ENCODE assay signal across 17 cellular contexts in genomic region chrX:106035064-106035463, GRCh38. TPM values are rescaled to one million over a fixed set of nuclear protein-coding genes. Genes with fewer than 3 reads are reported as not detected.
DNase-seq lines count a peak whose midpoint lies in the region; TF ChIP-seq lines count a peak whose summit lies in the region.
"Had no signal": no experiment of that assay in that cellular context is flagged by ENCODE, and none has a peak within 500 bp of the region (broad histone marks: within the 10 kb centered on the region; RNA-seq: fewer than 3 reads in every experiment).

No MANE protein-coding gene starts in this region.

- no peak overlapping the region for H3K4me3 Mint-ChIP-seq in neural crest cell
- H3K4me3 Mint-ChIP-seq: activated naive CD8-positive, alpha-beta T cell treated with anti-CD3 and anti-CD28 coated beads, Interleukin-2, amount 50 U/mL, for 24 hours; T-helper 2 cell treated with Interferon-gamma antibody and Interleukin-4, amounts not matched to agents 5 μg/mL and 100 μg/mL, for 36 hours had no signal

- no peak overlapping the region for H3K4me2 ChIP-seq in mammary epithelial cell (ENCODE audit: insufficient read depth, low read depth, low read length)

- no peaks in the 10 kb centered on the region for H3K4me1 Mint-ChIP-seq in neural crest cell
- H3K4me1 Mint-ChIP-seq: activated naive CD8-positive, alpha-beta T cell treated with anti-CD3 and anti-CD28 coated beads, Interleukin-2, amount 50 U/mL, for 24 hours had no signal

- intact Hi-C loops in mammary epithelial cell (cut with micrococcal nuclease), result loop anchor here (5.0 kb wide), 1 partner anchor 362 kb away; no protein-coding TSS in a partner anchor

- dilution Hi-C loops in mammary epithelial cell (cut with HindIII; ENCODE audit: low sequenced_read_pairs), result no loop called here

- no peak overlapping the region for H3K27ac ChIP-seq in mammary epithelial cell (ENCODE audit: insufficient read depth, low read depth, low read length)
- H3K27ac ChIP-seq: heart left ventricle, suprapubic skin had no signal

- no peak overlapping the region for H2AFZ ChIP-seq in mammary epithelial cell (ENCODE audit: low read depth, low read length)

- no peak overlapping the region for H3K27ac Mint-ChIP-seq in neural crest cell (ENCODE audit: unreplicated experiment)
- H3K27ac Mint-ChIP-seq: activated naive CD8-positive, alpha-beta T cell treated with anti-CD3 and anti-CD28 coated beads, Interleukin-2, amount 50 U/mL, for 24 hours; T-helper 2 cell treated with Interferon-gamma antibody and Interleukin-4, amounts not matched to agents 5 μg/mL and 100 μg/mL, for 36 hours had no signal

- H4K20me1 ChIP-seq in mammary epithelial cell (ENCODE audit: insufficient read depth, low read length), result no peaks in the 10 kb centered on the region

- WGBS in mammary epithelial cell (ENCODE audit: low coverage, missing lambda C conversion rate), result 75% methylated on average over 2 of the region's 2 CpGs

- H3K27me3 Mint-ChIP-seq in neural crest cell (ENCODE audit: low read depth), result peaks cover 3% of the 10 kb centered on the region
- H3K27me3 Mint-ChIP-seq: activated naive CD8-positive, alpha-beta T cell treated with anti-CD3 and anti-CD28 coated beads, Interleukin-2, amount 50 U/mL, for 24 hours had no signal

- no peaks in the 10 kb centered on the region for H3K4me1 ChIP-seq in mammary epithelial cell (ENCODE audit: insufficient read depth, low read length)
- H3K4me1 ChIP-seq: heart left ventricle, suprapubic skin had no signal

- no peaks in the 10 kb centered on the region for H3K27me3 ChIP-seq in mammary epithelial cell (ENCODE audit: insufficient read depth, low read length)
- H3K27me3 ChIP-seq: suprapubic skin had no signal

- BruUV-seq in mammary epithelial cell (replicated peaks; lab: Mats Ljungman, UMichigan), result no TSS peak

- in situ Hi-C loops in mammary epithelial cell (cut with MboI; ENCODE audit: low sequenced_read_pairs in 2 of 2), result no loop called here

- CTCF ChIA-PET in mammary epithelial cell (lab: Charles Lee; ENCODE audit: low non-redundant PET), result no interaction called here

- peak; percentile 24 for DNase-seq in DMS 273 (lab: John Stamatoyannopoulos, UW; ENCODE audit: unreplicated experiment)
- DNase-seq in DMS 273 treated with DMSO at 0.1 percent for 48 hours (lab: John Stamatoyannopoulos, UW), result no peak
- peak; percentile 7 for DNase-seq in NAMALWA (ENCODE audit: low spot score)
- no peak for DNase-seq in mammary epithelial cell
- DNase-seq in neural crest cell (ENCODE audit: low read depth, low spot score), result no peak
- DNase-seq in NCI-H2196 treated with DMSO at 0.1 percent for 48 hours (lab: John Stamatoyannopoulos, UW; ENCODE audit: unreplicated experiment), result no peak
- no peak for DNase-seq in NCI-H128 (lab: John Stamatoyannopoulos, UW; ENCODE audit: unreplicated experiment)
- DNase-seq in NCI-H1092 (lab: John Stamatoyannopoulos, UW), result no peak
- DNase-seq: 8988T; activated naive CD8-positive, alpha-beta T cell treated with anti-CD3 and anti-CD28 coated beads, Interleukin-2, amount 50 U/mL, for 24 hours; Calu3; heart left ventricle had no signal

- H3K36me3 Mint-ChIP-seq in neural crest cell (ENCODE audit: low read depth), result no peaks in the 10 kb centered on the region

- TF ChIP-seq CTCF in mammary epithelial cell (conservative IDR thresholded peaks at IDR 0.05 in 1 of 2, IDR thresholded peaks at IDR 0.05 in 1 of 2; ENCODE audit: extremely low read depth in 1 of 2, insufficient read depth in 1 of 2, low read depth in 1 of 2, low read length in 2 of 2) (peak; percentile 48 to 51), neural crest cell (conservative IDR thresholded peaks at IDR 0.05) (peak; percentile 16)

- peaks cover 10% of the 10 kb centered on the region for H3K9me3 Mint-ChIP-seq in neural crest cell
- H3K9me3 Mint-ChIP-seq: activated naive CD8-positive, alpha-beta T cell treated with anti-CD3 and anti-CD28 coated beads, Interleukin-2, amount 50 U/mL, for 24 hours; T-helper 2 cell treated with Interferon-gamma antibody and Interleukin-4, amounts not matched to agents 5 μg/mL and 100 μg/mL, for 36 hours had no signal

- no peak overlapping the region for H3K4me3 ChIP-seq in mammary epithelial cell (replicated peaks in 1 of 3; ENCODE audit: insufficient read depth in 1 of 3, low read depth in 2 of 3, low read length in 3 of 3)
- H3K4me3 ChIP-seq: heart left ventricle, suprapubic skin had no signal

- H3K36me3 ChIP-seq in mammary epithelial cell (ENCODE audit: insufficient read depth, low read length), result no peaks in the 10 kb centered on the region
- H3K36me3 ChIP-seq: heart left ventricle, suprapubic skin had no signal

- H3K79me2 ChIP-seq in mammary epithelial cell (ENCODE audit: insufficient read depth, low read length), result no peaks in the 10 kb centered on the region

- no peaks in the 10 kb centered on the region for H3K9me3 ChIP-seq in mammary epithelial cell (replicated peaks; ENCODE audit: insufficient read depth, low read length)
- H3K9me3 ChIP-seq: heart left ventricle, suprapubic skin had no signal

- H3K9ac ChIP-seq in mammary epithelial cell (ENCODE audit: insufficient read depth, low read length), result no peak overlapping the region

RNA-seq across cellular contexts. Expression of gene SERPINA7, which starts 3.5 kb away (rescaled TPM):
- not detected for total RNA-seq in mammary epithelial cell
- polyA plus RNA-seq in mammary epithelial cell, result not detected
- not detected for polyA minus RNA-seq in mammary epithelial cell
- total RNA-seq in neural crest cell, result not detected in 2 replicates
- total RNA-seq: activated CD8-positive, alpha-beta memory T cell treated with anti-CD3 and anti-CD28 coated beads for 36 hours; Calu3; heart left ventricle; mononuclear cell; renal cortical epithelial cell had no signal
- polyA plus RNA-seq: heart left ventricle had no signal

Comparison
In these comparisons a context has a peak if more than half of its experiments do, and no peak if none do; other contexts are left out.
1. DNase-seq: peak in DMS 273 (single experiment) and NAMALWA (single experiment); none in DMS 273 treated with DMSO at 0.1 percent for 48 hours (single experiment), mammary epithelial cell (single experiment), neural crest cell (single experiment), NCI-H2196 treated with DMSO at 0.1 percent for 48 hours (single experiment), NCI-H128 (single experiment) and NCI-H1092 (single experiment).